24 cellular contexts compared by ENCODE assay signal in genomic region chr1:206509612-206510257, GRCh38. TPM values are rescaled to one million over a fixed set of nuclear protein-coding genes. Genes with fewer than 3 reads are reported as not detected.
A peak's percentile ranks its signal among the peaks of the same experiment; 100 is the strongest.
DNase-seq lines count a peak whose midpoint lies in the region; ATAC-seq, FAIRE-seq and TF ChIP-seq lines count a peak whose summit lies in the region.
"Had no signal": no experiment of that assay in that cellular context is flagged by ENCODE, and none has a peak within 500 bp of the region (broad histone marks: within the 10 kb centered on the region; RNA-seq: fewer than 3 reads in every experiment).

No MANE protein-coding gene starts in this region.

- no peaks in the 10 kb centered on the region for H3K36me3 ChIP-seq in BLaER1 treated with 17β-estradiol and CSF1 and Interleukin-3, amounts not matched to agents 10 nM and 100 nM
- H3K36me3 ChIP-seq in GM12878 (ENCODE audit: control insufficient read depth in 2 of 2, insufficient read depth in 2 of 2, low read length in 1 of 2) (no peaks in the 10 kb centered on the region), BE2C (no peaks in the 10 kb centered on the region)
- H3K36me3 ChIP-seq: breast epithelium, heart left ventricle, thoracic aorta, vagina, WERI-Rb-1 had no signal

- TSS peak; percentile 37 for BruUV-seq in GM12878 (replicated peaks; lab: Mats Ljungman, UMichigan)

- CTCF ChIA-PET in GM12878 (lab: Yijun Ruan, JAX) = interaction anchor here (0.6 to 2.8 kb wide), 6 partner anchors 14 to 74 kb away, joined by 3 to 10 read pairs (median 4); no protein-coding TSS in a partner anchor

- H3K27ac ChIP-seq in BLaER1 treated with 17β-estradiol and CSF1 and Interleukin-3, amounts not matched to agents 10 nM and 100 nM = no peak overlapping the region
- H3K27ac ChIP-seq in GM12878 (ENCODE audit: control insufficient read depth, insufficient read depth) (no peak overlapping the region), right cardiac atrium (ENCODE audit: low read length) (no peak overlapping the region)
- H3K27ac ChIP-seq: heart left ventricle, WERI-Rb-1 had no signal

- peaks cover 73 to 98% (median 96%) of the 10 kb centered on the region in 10 experiments for H3K4me1 ChIP-seq in BLaER1 treated with 17β-estradiol and CSF1 and Interleukin-3, amounts not matched to agents 10 nM and 100 nM
- H3K4me1 ChIP-seq in GM12878 (ENCODE audit: control insufficient read depth, insufficient read depth, low read length) = peaks cover 23% of the 10 kb centered on the region
- no peaks in the 10 kb centered on the region for H3K4me1 ChIP-seq in BE2C
- peaks cover 3% of the 10 kb centered on the region for H3K4me1 ChIP-seq in right cardiac atrium (ENCODE audit: control insufficient read depth, insufficient read depth, low read length)

- TF ChIP-seq CTCF in GM12878 (IDR thresholded peaks at IDR 0.05 in 2 of 3, conservative IDR thresholded peaks at IDR 0.05 in 1 of 3; ENCODE audit: control insufficient read depth in 2 of 3, extremely low read depth in 1 of 3, insufficient read depth in 1 of 3, low read depth in 3 of 3, low read length in 3 of 3) (no peak), fibroblast of the aortic adventitia (IDR thresholded peaks at IDR 0.05; ENCODE audit: insufficient read depth, low read length) (no peak), BE2C (IDR thresholded peaks at IDR 0.05; ENCODE audit: low read depth, low read length) (no peak)

- no peak for FAIRE-seq in GM12878 (lab: Jason Lieb, UNC)
- FAIRE-seq: small intestine had no signal

- H3K4me2 ChIP-seq in BLaER1 treated with 17β-estradiol and CSF1 and Interleukin-3, amounts not matched to agents 10 nM and 100 nM = peak overlapping the region in 10 of 11 experiments; percentile 92 to 100 (median 99); a peak in 20 of 22 replicates
- H3K4me2 ChIP-seq in GM12878 (ENCODE audit: control insufficient read depth, insufficient read depth) = no peak overlapping the region

- H2AFZ ChIP-seq in GM12878 (ENCODE audit: control insufficient read depth, low read depth, low read length) = no peak overlapping the region

- intact Hi-C loops in GM12878 (cut with micrococcal nuclease; ENCODE audit: unreplicated experiment) (loop anchor here (10.0 kb wide), 1 partner anchor 405 kb away; no protein-coding TSS in a partner anchor), posterior vena cava (cut with DNase I) (no loop called here), right cardiac atrium (cut with DNase I) (loop anchor here in 1 of 4 donors (5.0 kb wide), 1 partner anchor 33 kb away; no protein-coding TSS in a partner anchor)

- ATAC-seq in GM12878 (no peak), right cardiac atrium (no peak)
- ATAC-seq: heart left ventricle had no signal

- POLR2A ChIA-PET in GM12878 (lab: Charles Lee) = interaction anchor here (1.1 to 1.4 kb wide), 2 partner anchors 14 to 38 kb away, joined by 4 to 5 read pairs; no protein-coding TSS in a partner anchor

- no peak for TF ChIP-seq POLR2A in GM12878 (IDR thresholded peaks at IDR 0.05; ENCODE audit: low read depth, low read length)

- SMC1A ChIA-PET in GM12878 (lab: Charles Lee; ENCODE audit: uncharacterized antibody, unreplicated experiment) = interaction anchor here (0.7 to 1.7 kb wide), 4 partner anchors 14 to 37 kb away, joined by 3 to 6 read pairs (median 5); no protein-coding TSS in a partner anchor

- no peak for TF ChIP-seq RAD21 in GM12878 (IDR thresholded peaks at IDR 0.05; ENCODE audit: insufficient read depth, low read depth, low read length)

- WGBS in GM12878 (ENCODE audit: insufficient coverage, insufficient replicate concordance, low lambda C conversion rate, missing lambda C conversion rate) = 82% methylated on average over 12 of the region's 12 CpGs
- WGBS in right cardiac atrium = 87% methylated on average over 12 of the region's 12 CpGs

- no peaks in the 10 kb centered on the region for H3K9me3 ChIP-seq in BLaER1 treated with 17β-estradiol and CSF1 and Interleukin-3, amounts not matched to agents 10 nM and 100 nM (replicated peaks in 1 of 11)
- no peaks in the 10 kb centered on the region for H3K9me3 ChIP-seq in GM12878 (replicated peaks; ENCODE audit: control insufficient read depth, insufficient read depth, low read length)
- H3K9me3 ChIP-seq in BE2C = no peaks in the 10 kb centered on the region
- no peaks in the 10 kb centered on the region for H3K9me3 ChIP-seq in right cardiac atrium (ENCODE audit: control insufficient read depth, low read length)
- H3K9me3 ChIP-seq: breast epithelium, heart left ventricle, thoracic aorta, vagina had no signal

- H3K9ac ChIP-seq in BLaER1 treated with 17β-estradiol and CSF1 and Interleukin-3, amounts not matched to agents 10 nM and 100 nM = peak overlapping the region in 4 of 11 experiments; percentile 1 to 86 (median 82); a peak in 4 of 22 replicates
- no peak overlapping the region for H3K9ac ChIP-seq in GM12878 (ENCODE audit: control insufficient read depth, insufficient read depth, low read length)

- DNase-seq in GM12878 (ENCODE audit: low read depth, low spot score) (no peak), fibroblast of the aortic adventitia (ENCODE audit: low read depth) (no peak), posterior vena cava (ENCODE audit: low spot score) (peak; percentile 4), BE2C (no peak), glomerular visceral epithelial cell (ENCODE audit: extremely low spot score) (no peak), right cardiac atrium (no peak), DMS 273 treated with DMSO at 0.1 percent for 48 hours (lab: John Stamatoyannopoulos, UW) (no peak)
- DNase-seq: ACHN; activated CD4-positive, alpha-beta T cell treated with anti-CD3 and anti-CD28 coated beads for 48 hours; amniotic stem cell; DMS79 treated with DMSO at 0.1 percent for 48 hours; effector CD4-positive, alpha-beta T cell; GDM1; nephron progenitor cell; small intestine; stimulated activated CD4-positive, alpha-beta T cell treated with anti-CD3 and anti-CD28 coated beads, Interleukin-1b, Interleukin-23, amount 100 ng/mL, for 48 hours; stimulated activated naive CD4-positive, alpha-beta T cell treated with Interleukin-2 at 50 U/mL for 16 hours; WERI-Rb-1 had no signal

- peaks cover 0 to 71% (median 24%) of the 10 kb centered on the region in 11 experiments; a peak in 14 of 22 replicates for H4K20me1 ChIP-seq in BLaER1 treated with 17β-estradiol and CSF1 and Interleukin-3, amounts not matched to agents 10 nM and 100 nM
- H4K20me1 ChIP-seq in GM12878 (ENCODE audit: control insufficient read depth, insufficient read depth) = no peaks in the 10 kb centered on the region

- TF ChIP-seq EP300 in GM12878 (IDR thresholded peaks at IDR 0.05; ENCODE audit: borderline replicate concordance in 1 of 2, control insufficient read depth in 1 of 2, low read depth in 2 of 2, low read length in 2 of 2) = no peak

- no peaks in the 10 kb centered on the region for H3K79me2 ChIP-seq in GM12878 (ENCODE audit: control insufficient read depth, insufficient read depth, low read length)

- H3K4me3 ChIP-seq in BLaER1 treated with 17β-estradiol and CSF1 and Interleukin-3, amounts not matched to agents 10 nM and 100 nM = peak overlapping the region in 2 of 10 experiments; percentile 81 to 82; a peak in 5 of 20 replicates
- H3K4me3 ChIP-seq in GM12878 = no peak overlapping the region
- peak overlapping the region; percentile 72 for H3K4me3 ChIP-seq in fibroblast of the aortic adventitia (ENCODE audit: low read depth, low read length)
- no peak overlapping the region for H3K4me3 ChIP-seq in BE2C (ENCODE audit: low read depth, low read length)
- H3K4me3 ChIP-seq in right cardiac atrium (ENCODE audit: low read length) = no peak overlapping the region

- in situ Hi-C loops in GM12878 (cut with MboI) = no loop called here

- RAD21 ChIA-PET in GM12878 (lab: Charles Lee; ENCODE audit: unreplicated experiment) = no interaction called here

- H3K27me3 ChIP-seq in BLaER1 treated with 17β-estradiol and CSF1 and Interleukin-3, amounts not matched to agents 10 nM and 100 nM = peaks cover 22 to 71% (median 36%) of the 10 kb centered on the region in 11 experiments; a peak in 21 of 22 replicates
- H3K27me3 ChIP-seq in GM12878 (replicated peaks in 1 of 2; ENCODE audit: control insufficient read depth in 2 of 2, insufficient read depth in 2 of 2, low read length in 1 of 2) = no peaks in the 10 kb centered on the region
- H3K27me3 ChIP-seq in BE2C = peaks cover 66% of the 10 kb centered on the region
- H3K27me3 ChIP-seq in right cardiac atrium (ENCODE audit: control insufficient read depth, insufficient read depth) = no peaks in the 10 kb centered on the region
- H3K27me3 ChIP-seq: breast epithelium, vagina had no signal

RNA-seq across cellular contexts. Expression of gene RASSF5, which starts 2.4 kb away (rescaled TPM):
- 56.7 and 60.6 TPM in 2 replicates for total RNA-seq in GM12878 (2013; cell fraction: nucleolus; rRNA removed)
- total RNA-seq in GM12878 (2014; rRNA removed) (64.1 and 68.2 TPM in 2 replicates), GM12878 (2014; rRNA removed; fragmentation: Illumina TruSeq; extraction: Trizol) (48.5 and 49.2 TPM in 2 replicates), GM12878 (2021) (82.5 and 85.6 TPM in 2 replicates), fibroblast of the aortic adventitia (ENCODE audit: low replicate concordance) (4.1 and 6.6 TPM in 2 replicates), posterior vena cava (10 to 100 TPM; 11.0 to 13.3 TPM), right cardiac atrium (10 to 100 TPM; 17.4 to 29.0 (median 22.0) TPM)
- polyA plus RNA-seq in GM12878 (2011; ENCODE audit: low read depth) = 30.6 TPM
- polyA plus RNA-seq in GM12878 (2011; rRNA removed) (61.4 and 77.1 TPM in 2 replicates), GM12878 (2014; fragmentation: Illumina TruSeq; extraction: Trizol) (79.7 and 89.6 TPM in 2 replicates), GM12878 (2014; fragmentation: Nextera tagmentation; extraction: Ambion mirVana) (10 to 100 TPM; 14.0 to 25.4 TPM), GM12878 (2014; rRNA removed) (71.3 and 74.2 TPM in 2 replicates), GM12878 (2016; fragmentation: Nextera tagmentation; extraction: Ambion mirVana) (10 to 100 TPM; 63.2 to 69.5 TPM), right cardiac atrium (9.3 TPM)
- polyA plus RNA-seq in GM12878 (2011; cell fraction: cytosol; rRNA removed) = 82.5 and 102 TPM in 2 replicates
- polyA plus RNA-seq in GM12878 (2011; cell fraction: nucleus; rRNA removed) = 114 and 118 TPM in 2 replicates
- polyA plus RNA-seq in GM12878 (2012) = 45.3 and 54.0 TPM in 2 replicates
- 118 and 125 TPM in 2 replicates for polyA minus RNA-seq in GM12878 (2011; rRNA and poly(A)+ RNA removed)
- polyA minus RNA-seq in GM12878 (2011; cell fraction: cytosol; rRNA and poly(A)+ RNA removed) = 40.6 and 42.9 TPM in 2 replicates
- polyA minus RNA-seq in GM12878 (2011; cell fraction: nucleus; rRNA and poly(A)+ RNA removed) = 46.9 and 71.1 TPM in 2 replicates
- polyA plus RNA-seq in BE2C (2012; ENCODE audit: insufficient read depth, insufficient read length, low read depth) = 1.3 TPM
- total RNA-seq: osteocyte had no signal

RNA-seq across cellular contexts. Expression of gene IKBKE, which starts 39.5 kb away (rescaled TPM):
- 116 and 132 TPM in 2 replicates for total RNA-seq in GM12878 (2013; cell fraction: nucleolus; rRNA removed)
- total RNA-seq in GM12878 (2014; rRNA removed) (23.5 and 23.9 TPM in 2 replicates), GM12878 (2014; rRNA removed; fragmentation: Illumina TruSeq; extraction: Trizol) (14.6 and 17.1 TPM in 2 replicates), GM12878 (2021) (30.0 and 33.4 TPM in 2 replicates), fibroblast of the aortic adventitia (ENCODE audit: low replicate concordance) (11.5 and 67.9 TPM in 2 replicates), posterior vena cava (1 to 10 TPM; 4.8 to 6.5 TPM), right cardiac atrium (1 to 10 TPM; 1.1 to 2.0 (median 1.5) TPM)
- polyA plus RNA-seq in GM12878 (2011; ENCODE audit: low read depth) = 7.9 TPM
- polyA plus RNA-seq in GM12878 (2011; rRNA removed) (19.7 and 35.1 TPM in 2 replicates), GM12878 (2014; fragmentation: Illumina TruSeq; extraction: Trizol) (6.7 and 17.0 TPM in 2 replicates), GM12878 (2014; fragmentation: Nextera tagmentation; extraction: Ambion mirVana) (10 to 100 TPM; 12.8 to 19.2 TPM), GM12878 (2014; rRNA removed) (23.0 and 25.8 TPM in 2 replicates), GM12878 (2016; fragmentation: Nextera tagmentation; extraction: Ambion mirVana) (10 to 100 TPM; 23.1 to 24.7 TPM), right cardiac atrium (0.54 TPM)
- 31.4 and 42.1 TPM in 2 replicates for polyA plus RNA-seq in GM12878 (2011; cell fraction: cytosol; rRNA removed)
- 133 and 147 TPM in 2 replicates for polyA plus RNA-seq in GM12878 (2011; cell fraction: nucleus; rRNA removed)
- polyA plus RNA-seq in GM12878 (2012) = 13.0 and 14.1 TPM in 2 replicates
- 45.0 and 70.6 TPM in 2 replicates for polyA minus RNA-seq in GM12878 (2011; rRNA and poly(A)+ RNA removed)
- 13.2 and 14.0 TPM in 2 replicates for polyA minus RNA-seq in GM12878 (2011; cell fraction: cytosol; rRNA and poly(A)+ RNA removed)
- polyA minus RNA-seq in GM12878 (2011; cell fraction: nucleus; rRNA and poly(A)+ RNA removed) = 62.1 and 104 TPM in 2 replicates
- polyA plus RNA-seq in BE2C (2012; ENCODE audit: insufficient read depth, insufficient read length, low read depth) = not detected
